In the genomic region with DNA sequence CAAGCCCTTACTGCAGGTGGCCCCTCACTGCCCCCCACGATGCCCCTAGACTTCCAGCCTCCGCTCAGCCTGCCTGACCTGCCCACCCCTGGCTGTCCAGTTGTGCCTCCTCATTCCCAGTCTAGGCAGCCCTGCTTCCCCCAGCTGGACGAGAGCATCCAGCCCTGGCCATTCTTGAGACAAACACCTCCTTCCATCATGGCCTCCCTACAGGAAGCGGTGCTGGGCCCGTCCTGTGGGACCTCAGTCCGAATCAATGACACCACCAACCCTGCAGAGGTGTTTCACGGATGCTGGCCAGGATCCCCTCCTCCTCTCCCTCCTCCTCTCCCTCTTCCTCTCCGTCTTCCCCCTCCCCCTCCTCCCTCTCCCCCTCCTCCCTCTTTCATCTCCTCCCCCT, we compare ENCODE assay signal across 1 cellular context.
TF ChIP-seq lines count a peak whose summit lies in the region.

No MANE protein-coding gene starts in this region.

TF ChIP-seq in K562, 482 proteins besides CTCF, POLR2A, EP300 and RAD21:
- TF ChIP-seq PURB (CRISPR knock-in tag; IDR thresholded peaks at IDR 0.05; ENCODE audit: low read depth) (no peak), ZNF263 (CRISPR knock-in tag; IDR thresholded peaks at IDR 0.05; ENCODE audit: borderline replicate concordance) (peak; percentile 90), TFAM (CRISPR knock-in tag; conservative IDR thresholded peaks at IDR 0.05) (no peak), ILK (tag; IDR thresholded peaks at IDR 0.05; ENCODE audit: borderline replicate concordance, low read depth) (no peak), ZNF668 (CRISPR knock-in tag; IDR thresholded peaks at IDR 0.05) (no peak), KDM1A (IDR thresholded peaks at IDR 0.05) (peak in 1 of 2 experiments; percentile 17; a peak in 1 of 4 replicates), PHB (CRISPR knock-in tag; IDR thresholded peaks at IDR 0.05) (no peak)
TF ChIP-seq in K562: peak in this region for 2.
